19 cellular contexts compared by ENCODE assay signal in the genomic region with DNA sequence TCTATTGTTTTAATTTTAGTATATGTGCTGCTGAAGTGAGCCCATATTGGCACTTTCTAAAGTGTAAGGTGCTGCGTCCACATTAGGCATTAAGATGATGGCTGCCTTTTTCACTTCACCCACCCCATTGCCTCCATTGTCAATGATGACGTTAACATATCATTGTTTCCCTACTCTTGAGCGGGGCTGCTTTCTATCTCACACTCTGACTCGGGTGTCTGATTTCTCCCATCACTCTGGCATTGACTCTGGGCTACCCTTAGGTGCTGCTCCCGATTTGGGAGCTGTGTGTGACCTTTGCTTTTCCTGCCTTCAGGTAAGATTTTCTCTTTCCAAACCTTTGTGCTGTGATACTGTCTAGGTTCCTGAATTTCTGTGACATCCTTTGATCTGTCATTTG. TPM values are rescaled to one million over a fixed set of nuclear protein-coding genes. Genes with fewer than 3 reads are reported as not detected.
"Had no signal": no experiment of that assay in that cellular context is flagged by ENCODE, and none has a peak within 500 bp of the region (broad histone marks: within the 10 kb centered on the region; RNA-seq: fewer than 3 reads in every experiment).

No MANE protein-coding gene starts in this region.

- H3K27ac ChIP-seq: foreskin keratinocyte, left ventricle myocardium inferior, spleen, stomach, thoracic aorta, transverse colon had no signal

- H3K4me3 ChIP-seq: left ventricle myocardium inferior, mucosa of descending colon, spleen, stomach, thoracic aorta, transverse colon had no signal

- H3K4me1 Mint-ChIP-seq: stimulated activated memory B cell treated with anti-CD40 and anti-IgM and Interleukin-4, amounts not matched to agents 10 μg/mL and 1 μg/mL and 100 μg/mL, for 72 hours had no signal

- H3K27me3 ChIP-seq: stomach, transverse colon had no signal

- H3K4me3 Mint-ChIP-seq: naive thymus-derived CD8-positive, alpha-beta T cell; neural crest cell; stimulated activated memory B cell treated with anti-CD40 and anti-IgM and Interleukin-4, amounts not matched to agents 10 μg/mL and 1 μg/mL and 100 μg/mL, for 72 hours had no signal

- H3K27ac Mint-ChIP-seq: naive thymus-derived CD8-positive, alpha-beta T cell; stimulated activated memory B cell treated with anti-CD40 and anti-IgM and Interleukin-4, amounts not matched to agents 10 μg/mL and 1 μg/mL and 100 μg/mL, for 72 hours had no signal

- H3K36me3 ChIP-seq: left ventricle myocardium inferior, spleen, stomach, thoracic aorta, transverse colon had no signal

- H3K9me3 ChIP-seq: left ventricle myocardium inferior, mucosa of descending colon, spleen, stomach, thoracic aorta, transverse colon had no signal

- H3K36me3 Mint-ChIP-seq: naive thymus-derived CD8-positive, alpha-beta T cell; stimulated activated memory B cell treated with anti-CD40 and anti-IgM and Interleukin-4, amounts not matched to agents 10 μg/mL and 1 μg/mL and 100 μg/mL, for 72 hours had no signal

- DNase-seq: effector memory CD4-positive, alpha-beta T cell; foreskin keratinocyte; kidney; left cardiac atrium; left ventricle myocardium inferior; mucosa of descending colon; naive thymus-derived CD8-positive, alpha-beta T cell; posterior cingulate gyrus; spleen; stimulated activated CD4-positive, alpha-beta T cell treated with anti-CD3 and anti-CD28 coated beads, Interleukin-15, amount 100 ng/mL, for 24 hours; stimulated activated CD4-positive, alpha-beta T cell treated with anti-CD3 and anti-CD28 coated beads, Interleukin-1b, Interleukin-23, amount 100 ng/mL, for 48 hours; stimulated activated CD4-positive, alpha-beta T cell treated with anti-CD3 and anti-CD28 coated beads, Interleukin-4, amount 100 ng/mL, for 24 hours; stomach; substantia nigra; transverse colon had no signal

- H3K9me3 Mint-ChIP-seq: neural crest cell; stimulated activated memory B cell treated with anti-CD40 and anti-IgM and Interleukin-4, amounts not matched to agents 10 μg/mL and 1 μg/mL and 100 μg/mL, for 72 hours had no signal

- ATAC-seq: foreskin keratinocyte; left cardiac atrium; mucosa of descending colon; naive thymus-derived CD8-positive, alpha-beta T cell; sciatic nerve; stimulated activated memory B cell treated with anti-CD40 and anti-IgM and Interleukin-4, amounts not matched to agents 10 μg/mL and 1 μg/mL and 100 μg/mL, for 72 hours had no signal

- H3K4me1 ChIP-seq: foreskin keratinocyte, spleen, transverse colon had no signal

RNA-seq across cellular contexts. Expression of a gene that starts 28.8 kb away (rescaled TPM):
- total RNA-seq: naive thymus-derived CD8-positive, alpha-beta T cell had no signal
